In genomic region chr1:169565335-169566271, GRCh38 we compare ENCODE assay signal across 25 cellular contexts. TPM values are rescaled to one million over a fixed set of nuclear protein-coding genes. Genes with fewer than 3 reads are reported as not detected.
DNase-seq lines count a peak whose midpoint lies in the region; ATAC-seq, FAIRE-seq and TF ChIP-seq lines count a peak whose summit lies in the region.
"Had no signal": no experiment of that assay in that cellular context is flagged by ENCODE, and none has a peak within 500 bp of the region (broad histone marks: within the 10 kb centered on the region; RNA-seq: fewer than 3 reads in every experiment).

No MANE protein-coding gene starts in this region.

- H3K4me3 Mint-ChIP-seq in CD4-positive, CD25-positive, alpha-beta regulatory T cell = peak overlapping the region in 1 of 4 donors; percentile 12
- no peak overlapping the region for H3K4me3 Mint-ChIP-seq in stimulated activated naive CD8-positive, alpha-beta T cell treated with anti-CD3 and anti-CD28 coated beads, Interleukin-15, amount 100 ng/mL, for 72 hours
- H3K4me3 Mint-ChIP-seq: activated naive CD8-positive, alpha-beta T cell; activated T-helper 17 cell treated with anti-CD3 and anti-CD28 coated beads, Interleukin-2, amount 50 U/mL, for 72 hours; stimulated activated naive B cell treated with anti-CD40 and anti-IgM and Interleukin-4, amounts not matched to agents 10 μg/mL and 1 μg/mL and 100 μg/mL, for 72 hours had no signal

- no peak for TF ChIP-seq EP300 in K562 (IDR thresholded peaks at IDR 0.05; ENCODE audit: low read length)

- BruUV-seq in K562 (replicated peaks; lab: Mats Ljungman, UMichigan) = no TSS peak

- peak overlapping the region; percentile 39 for H3K4me3 ChIP-seq in CD4-positive, CD25-positive, alpha-beta regulatory T cell (ENCODE audit: low read depth, low read length)
- H3K4me3 ChIP-seq in K562 (no peak overlapping the region), liver (ENCODE audit: low read depth in 1 of 3, low read length in 3 of 3) (no peak overlapping the region)
- H3K4me3 ChIP-seq: lung, skin epidermis, thoracic aorta had no signal

- H3K4me1 ChIP-seq in CD4-positive, CD25-positive, alpha-beta regulatory T cell (ENCODE audit: control insufficient read depth, insufficient read depth, low read length, poor library complexity, severe bottlenecking) = peaks cover 12% of the 10 kb centered on the region
- H3K4me1 ChIP-seq in K562 (replicated peaks in 1 of 2; ENCODE audit: control insufficient read depth in 2 of 2, insufficient read depth in 2 of 2, low read length in 2 of 2) (no peaks in the 10 kb centered on the region), liver (ENCODE audit: control insufficient read depth in 4 of 4, insufficient read depth in 4 of 4, low read length in 3 of 4) (peaks cover 5 to 34% (median 28%) of the 10 kb centered on the region in 4 donors)

- H3K27ac ChIP-seq in CD4-positive, CD25-positive, alpha-beta regulatory T cell (ENCODE audit: insufficient read depth, low read length, poor library complexity, severe bottlenecking) = peak overlapping the region; percentile 39
- peak overlapping the region; percentile 20 for H3K27ac ChIP-seq in KOPT-K1 (ENCODE audit: low read depth, low read length, poor library complexity, severe bottlenecking)
- no peak overlapping the region for H3K27ac ChIP-seq in K562 (ENCODE audit: extremely low read depth, low read depth, low read length)
- H3K27ac ChIP-seq in liver (ENCODE audit: low read depth in 1 of 2, low read length in 2 of 2) = peak overlapping the region; percentile 32 to 33
- H3K27ac ChIP-seq: skin epidermis, thoracic aorta had no signal

- H2AFZ ChIP-seq in K562 (ENCODE audit: low read depth, low read length) = no peak overlapping the region

- in situ Hi-C loops in K562 (cut with MboI) = no loop called here

- H3K9ac ChIP-seq in K562 (ENCODE audit: insufficient read depth in 1 of 2, low read depth in 2 of 2, low read length in 2 of 2) (no peak overlapping the region), liver (ENCODE audit: low read depth in 1 of 2, low read length in 2 of 2) (peak overlapping the region in 1 of 2 donors; percentile 14)

- DNase-seq in CD4-positive, CD25-positive, alpha-beta regulatory T cell = peak in 1 of 3 donors; percentile 20
- DNase-seq in K562 (ENCODE audit: extremely low read depth in 1 of 4, low spot score in 3 of 4) (no peak), SK-N-DZ (ENCODE audit: low spot score) (no peak)
- no peak for DNase-seq in activated CD8-positive, alpha-beta memory T cell treated with anti-CD3 and anti-CD28 coated beads for 24 hours
- DNase-seq in stimulated activated naive CD8-positive, alpha-beta T cell treated with anti-CD3 and anti-CD28 coated beads, Interleukin-15, amount 100 ng/mL, for 72 hours = no peak
- DNase-seq: activated CD4-positive, alpha-beta T cell treated with anti-CD3 and anti-CD28 coated beads for 48 hours; AML-193; cerebellar nuclear complex; foreskin fibroblast; NCI-H1417 treated with DMSO at 0.1 percent for 48 hours; NCI-H524 treated with DMSO at 0.1 percent for 48 hours; stimulated activated CD4-positive, alpha-beta T cell treated with anti-CD3 and anti-CD28 coated beads, Interleukin-2, amount 100 ng/mL, for 48 hours; stimulated activated naive B cell treated with anti-CD40 and anti-IgM and Interleukin-4, amounts not matched to agents 10 μg/mL and 1 μg/mL and 100 μg/mL, for 72 hours had no signal

- peaks cover 15% of the 10 kb centered on the region for H3K36me3 ChIP-seq in CD4-positive, CD25-positive, alpha-beta regulatory T cell (ENCODE audit: control insufficient read depth, insufficient read depth, low read length)
- H3K36me3 ChIP-seq in KOPT-K1 (ENCODE audit: insufficient read depth, low read length) (no peaks in the 10 kb centered on the region), K562 (ENCODE audit: control insufficient read depth, insufficient read depth, low read length) (no peaks in the 10 kb centered on the region), liver (ENCODE audit: control insufficient read depth in 4 of 4, insufficient read depth in 3 of 4, low read depth in 1 of 4, low read length in 3 of 4) (peaks cover 2 to 22% (median 6%) of the 10 kb centered on the region in 4 donors)
- H3K36me3 ChIP-seq: thoracic aorta had no signal

- POLR2A ChIA-PET in K562 (lab: Yijun Ruan, JAX) = no interaction called here

- no peak for FAIRE-seq in K562 (lab: Jason Lieb, UNC)
- FAIRE-seq: astrocyte, GM12892 had no signal

- peaks cover 0 to 9% (median 1%) of the 10 kb centered on the region in 7 donors for H3K9me3 Mint-ChIP-seq in CD4-positive, CD25-positive, alpha-beta regulatory T cell
- H3K9me3 Mint-ChIP-seq in stimulated activated naive CD8-positive, alpha-beta T cell treated with anti-CD3 and anti-CD28 coated beads, Interleukin-15, amount 100 ng/mL, for 72 hours = peaks cover 5 to 6% of the 10 kb centered on the region in 2 donors

- no peaks in the 10 kb centered on the region for H4K20me1 ChIP-seq in K562 (replicated peaks; ENCODE audit: control insufficient read depth, insufficient read depth, low read length)

- H3K79me2 ChIP-seq in K562 (ENCODE audit: control insufficient read depth, insufficient read depth, low read length) = no peaks in the 10 kb centered on the region

- H3K36me3 Mint-ChIP-seq in CD4-positive, CD25-positive, alpha-beta regulatory T cell = peaks cover 22% of the 10 kb centered on the region

- CTCF ChIA-PET in K562 (lab: Yijun Ruan, JAX; ENCODE audit: low intra/inter-chr PET ratio) = no interaction called here

- 2% methylated on average over 3 of the region's 3 CpGs for WGBS in K562 (ENCODE audit: insufficient coverage, low coverage, missing lambda C conversion rate)
- 50% methylated on average over 3 of the region's 3 CpGs for WGBS in liver

- H3K4me2 ChIP-seq in K562 (ENCODE audit: insufficient read depth, low read length) = no peak overlapping the region

- no peak for TF ChIP-seq POLR2A in K562 (conservative IDR thresholded peaks at IDR 0.05)

- TF ChIP-seq CTCF in K562 (IDR thresholded peaks at IDR 0.05 in 2 of 3, conservative IDR thresholded peaks at IDR 0.05 in 1 of 3; ENCODE audit: insufficient read depth in 2 of 3, low read depth in 1 of 3, low read length in 3 of 3) (no peak), liver (IDR thresholded peaks at IDR 0.05; ENCODE audit: low read depth, low read length, missing input control) (no peak)

- H3K27me3 Mint-ChIP-seq in CD4-positive, CD25-positive, alpha-beta regulatory T cell = no peaks in the 10 kb centered on the region
- no peaks in the 10 kb centered on the region for H3K27me3 Mint-ChIP-seq in stimulated activated naive CD8-positive, alpha-beta T cell treated with anti-CD3 and anti-CD28 coated beads, Interleukin-15, amount 100 ng/mL, for 72 hours
- H3K27me3 Mint-ChIP-seq: activated T-helper 17 cell treated with anti-CD3 and anti-CD28 coated beads, Interleukin-2, amount 50 U/mL, for 72 hours had no signal

- no peaks in the 10 kb centered on the region for H3K27me3 ChIP-seq in CD4-positive, CD25-positive, alpha-beta regulatory T cell (ENCODE audit: control insufficient read depth, insufficient read depth, low read length)
- no peaks in the 10 kb centered on the region for H3K27me3 ChIP-seq in K562 (ENCODE audit: control insufficient read depth in 2 of 2, insufficient read depth in 2 of 2, low read length in 2 of 2)
- no peaks in the 10 kb centered on the region for H3K27me3 ChIP-seq in liver (ENCODE audit: control insufficient read depth in 4 of 4, insufficient read depth in 4 of 4, low read length in 3 of 4)

- no peaks in the 10 kb centered on the region for H3K9me1 ChIP-seq in K562 (ENCODE audit: control insufficient read depth, insufficient read depth, low read length)

- peaks cover 13 to 31% (median 22%) of the 10 kb centered on the region in 4 donors for H3K4me1 Mint-ChIP-seq in CD4-positive, CD25-positive, alpha-beta regulatory T cell
- H3K4me1 Mint-ChIP-seq in stimulated activated naive CD8-positive, alpha-beta T cell treated with anti-CD3 and anti-CD28 coated beads, Interleukin-15, amount 100 ng/mL, for 72 hours = peaks cover 9% of the 10 kb centered on the region
- H3K4me1 Mint-ChIP-seq: stimulated activated naive B cell treated with anti-CD40 and anti-IgM and Interleukin-4, amounts not matched to agents 10 μg/mL and 1 μg/mL and 100 μg/mL, for 72 hours had no signal

- intact Hi-C loops in K562 (cut with micrococcal nuclease) = no loop called here

- H3K9me3 ChIP-seq in CD4-positive, CD25-positive, alpha-beta regulatory T cell (ENCODE audit: control insufficient read depth in 2 of 2, low read length in 2 of 2) = no peaks in the 10 kb centered on the region
- H3K9me3 ChIP-seq in KOPT-K1 (ENCODE audit: insufficient read depth, low read length, poor library complexity, severe bottlenecking) = peaks cover 5% of the 10 kb centered on the region
- H3K9me3 ChIP-seq in K562 (replicated peaks; ENCODE audit: control insufficient read depth, insufficient read depth, low read depth, low read length) = no peaks in the 10 kb centered on the region
- no peaks in the 10 kb centered on the region for H3K9me3 ChIP-seq in liver (ENCODE audit: control insufficient read depth in 4 of 4, low read length in 3 of 4)

- TF ChIP-seq RAD21 in K562 (CRISPR knock-in tag; conservative IDR thresholded peaks at IDR 0.05 in 1 of 2, IDR thresholded peaks at IDR 0.05 in 1 of 2) (no peak), liver (IDR thresholded peaks at IDR 0.05) (no peak)

- H3K27ac Mint-ChIP-seq in CD4-positive, CD25-positive, alpha-beta regulatory T cell = peak overlapping the region; percentile 25 to 74 (median 52)
- peak overlapping the region in 1 of 2 donors; percentile 55 for H3K27ac Mint-ChIP-seq in stimulated activated naive CD8-positive, alpha-beta T cell treated with anti-CD3 and anti-CD28 coated beads, Interleukin-15, amount 100 ng/mL, for 72 hours
- H3K27ac Mint-ChIP-seq: activated naive CD8-positive, alpha-beta T cell; activated T-helper 17 cell treated with anti-CD3 and anti-CD28 coated beads, Interleukin-2, amount 50 U/mL, for 72 hours; stimulated activated naive B cell treated with anti-CD40 and anti-IgM and Interleukin-4, amounts not matched to agents 10 μg/mL and 1 μg/mL and 100 μg/mL, for 72 hours had no signal

- no peak for ATAC-seq in CD4-positive, CD25-positive, alpha-beta regulatory T cell (ENCODE audit: low read depth in 2 of 2)
- ATAC-seq in K562 (no peak), HG02970 (IDR thresholded peaks at IDR 0.05; ENCODE audit: low FRiP score, unreplicated experiment) (no peak)
- no peak for ATAC-seq in stimulated activated naive CD8-positive, alpha-beta T cell treated with anti-CD3 and anti-CD28 coated beads, Interleukin-15, amount 100 ng/mL, for 72 hours
- ATAC-seq: activated T-helper 17 cell treated with anti-CD3 and anti-CD28 coated beads, Interleukin-2, amount 50 U/mL, for 72 hours; stimulated activated naive B cell treated with anti-CD40 and anti-IgM and Interleukin-4, amounts not matched to agents 10 μg/mL and 1 μg/mL and 100 μg/mL, for 72 hours had no signal

RNA-seq across cellular contexts. Expression of gene F5, which starts 20.7 kb away (rescaled TPM):
- total RNA-seq in CD4-positive, CD25-positive, alpha-beta regulatory T cell = 80.6 TPM
- 10 to 100 TPM; 10.1 to 29.4 (median 17.5) TPM for polyA plus RNA-seq in CD4-positive, CD25-positive, alpha-beta regulatory T cell
- total RNA-seq in K562 (2011; cell fraction: chromatin; rRNA removed; ENCODE audit: low replicate concordance) = not detected in 2 replicates
- not detected in 2 replicates for total RNA-seq in K562 (2011; cell fraction: nucleolus; rRNA removed)
- total RNA-seq in K562 (2011; cell fraction: nucleoplasm; rRNA removed) = not detected in 2 replicates
- total RNA-seq in K562 (2014; rRNA removed) = not detected in 2 replicates
- total RNA-seq in K562 (2014; rRNA removed; fragmentation: Illumina TruSeq; extraction: Trizol) = not detected in 2 replicates
- not detected in 2 replicates for total RNA-seq in K562 (2015; rRNA removed; fragmentation: Illumina TruSeq; extraction: Trizol)
- 0.07 and 0.13 TPM in 2 replicates for total RNA-seq in K562 (2021)
- polyA plus RNA-seq in K562 (2011; rRNA removed) = not detected in 2 replicates
- not detected in 2 replicates for polyA plus RNA-seq in K562 (2011; cell fraction: cytosol; rRNA removed)
- polyA plus RNA-seq in K562 (2011; cell fraction: nucleus; rRNA removed) = not detected in 2 replicates
- not detected in 2 replicates for polyA plus RNA-seq in K562 (2012)
- not detected in 2 replicates for polyA plus RNA-seq in K562 (2014; fragmentation: Illumina TruSeq; extraction: Trizol)
- not detected for polyA plus RNA-seq in K562 (2014; fragmentation: Nextera tagmentation; extraction: Ambion mirVana)
- 0.03 TPM in 1 of 2 replicates, not detected in the other for polyA plus RNA-seq in K562 (2014; rRNA removed)
- not detected in 2 replicates for polyA minus RNA-seq in K562 (2011; rRNA and poly(A)+ RNA removed)
- 0.27 TPM in 1 of 2 replicates, not detected in the other for polyA minus RNA-seq in K562 (2011; cell fraction: cytosol; rRNA and poly(A)+ RNA removed)
- polyA minus RNA-seq in K562 (2011; cell fraction: nucleus; rRNA and poly(A)+ RNA removed) = not detected in 2 replicates
- 100 to 1,000 TPM in 1 of 2 donors, 10 to 100 TPM in 1; 86.1 to 155 TPM for total RNA-seq in liver
- polyA plus RNA-seq in liver = 100 to 1,000 TPM; 106 to 152 TPM
- not detected in 2 replicates for polyA plus RNA-seq in SK-N-DZ (2014; cell fraction: cytosol; rRNA removed)
- not detected in 2 replicates for polyA plus RNA-seq in SK-N-DZ (2014; cell fraction: nucleus; rRNA removed)
- total RNA-seq: Daoy, epithelial cell of proximal tubule had no signal

Comparison
In these comparisons a context has a peak if more than half of its experiments do, and no peak if none do; other contexts are left out.
1. RNA of gene F5, which starts 20.7 kb away (total RNA-seq): 86.1 to 155 TPM in liver and 80.6 TPM in CD4-positive, CD25-positive, alpha-beta regulatory T cell (single experiment); 0.07 to 0.13 TPM in K562; every median in the first group is over 10 times any median in the second.